ENCODE assay signal across 1 cellular context in the genomic region with DNA sequence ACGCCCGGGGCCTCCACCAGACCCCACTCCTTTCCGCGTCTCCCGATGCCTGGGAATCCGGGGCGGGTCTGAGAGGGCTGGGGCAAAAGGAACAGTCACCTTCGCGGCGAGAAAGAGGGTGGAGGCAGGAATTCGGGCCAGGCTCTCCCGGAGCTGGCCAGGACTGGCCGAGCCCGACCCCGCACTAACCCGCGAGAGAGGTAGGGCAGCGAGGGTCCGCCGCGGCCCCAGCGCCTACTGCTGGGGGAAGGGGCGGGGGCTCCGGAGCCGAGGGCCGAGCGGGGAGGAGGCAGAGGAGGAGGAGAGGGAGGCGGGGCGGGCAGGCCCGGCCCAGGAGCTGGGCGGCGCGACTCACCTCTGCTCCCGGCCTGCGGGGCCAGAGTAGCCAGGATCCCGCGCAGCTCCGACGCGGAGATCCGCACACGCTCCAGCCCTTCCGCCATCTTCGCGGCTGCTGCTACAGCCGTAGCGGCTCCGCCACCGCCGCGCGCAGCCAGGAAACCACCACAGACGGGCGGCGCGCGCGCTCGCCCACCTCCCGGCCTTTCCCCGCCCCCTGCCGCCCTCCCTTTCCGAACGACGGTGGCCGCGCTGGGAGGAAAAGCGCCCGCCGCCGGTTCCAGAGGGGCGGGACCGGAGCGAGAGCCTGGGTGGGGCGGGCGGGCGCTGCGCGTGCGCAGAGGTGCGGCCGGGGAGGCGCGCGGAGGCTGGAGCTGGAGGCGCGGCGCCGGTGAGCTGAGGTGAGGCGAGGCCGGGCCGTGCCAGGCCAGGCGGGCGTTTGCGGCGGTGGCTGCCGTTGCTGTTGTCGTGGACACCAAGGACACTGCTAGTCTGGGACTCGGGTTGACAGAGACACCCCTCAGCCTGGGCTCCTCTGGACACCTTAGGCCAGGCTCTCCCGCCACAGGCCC.
TF ChIP-seq lines count a peak whose summit lies in the region.

A gene (minus strand): TSS at position 508 of the 911 bp plus-strand sequence. CDS start 65 bp downstream, at position 443.
A gene with protein sequence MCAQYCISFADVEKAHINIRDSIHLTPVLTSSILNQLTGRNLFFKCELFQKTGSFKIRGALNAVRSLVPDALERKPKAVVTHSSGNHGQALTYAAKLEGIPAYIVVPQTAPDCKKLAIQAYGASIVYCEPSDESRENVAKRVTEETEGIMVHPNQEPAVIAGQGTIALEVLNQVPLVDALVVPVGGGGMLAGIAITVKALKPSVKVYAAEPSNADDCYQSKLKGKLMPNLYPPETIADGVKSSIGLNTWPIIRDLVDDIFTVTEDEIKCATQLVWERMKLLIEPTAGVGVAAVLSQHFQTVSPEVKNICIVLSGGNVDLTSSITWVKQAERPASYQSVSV (plus strand): TSS at position 673 of the 911 bp plus-strand sequence. CDS start 11,611 bp downstream, outside the sequence.

TF ChIP-seq in HepG2, 621 proteins besides CTCF, POLR2A, EP300 and RAD21 (continued from another document and continues in another):
- TF ChIP-seq, protein P1, sequence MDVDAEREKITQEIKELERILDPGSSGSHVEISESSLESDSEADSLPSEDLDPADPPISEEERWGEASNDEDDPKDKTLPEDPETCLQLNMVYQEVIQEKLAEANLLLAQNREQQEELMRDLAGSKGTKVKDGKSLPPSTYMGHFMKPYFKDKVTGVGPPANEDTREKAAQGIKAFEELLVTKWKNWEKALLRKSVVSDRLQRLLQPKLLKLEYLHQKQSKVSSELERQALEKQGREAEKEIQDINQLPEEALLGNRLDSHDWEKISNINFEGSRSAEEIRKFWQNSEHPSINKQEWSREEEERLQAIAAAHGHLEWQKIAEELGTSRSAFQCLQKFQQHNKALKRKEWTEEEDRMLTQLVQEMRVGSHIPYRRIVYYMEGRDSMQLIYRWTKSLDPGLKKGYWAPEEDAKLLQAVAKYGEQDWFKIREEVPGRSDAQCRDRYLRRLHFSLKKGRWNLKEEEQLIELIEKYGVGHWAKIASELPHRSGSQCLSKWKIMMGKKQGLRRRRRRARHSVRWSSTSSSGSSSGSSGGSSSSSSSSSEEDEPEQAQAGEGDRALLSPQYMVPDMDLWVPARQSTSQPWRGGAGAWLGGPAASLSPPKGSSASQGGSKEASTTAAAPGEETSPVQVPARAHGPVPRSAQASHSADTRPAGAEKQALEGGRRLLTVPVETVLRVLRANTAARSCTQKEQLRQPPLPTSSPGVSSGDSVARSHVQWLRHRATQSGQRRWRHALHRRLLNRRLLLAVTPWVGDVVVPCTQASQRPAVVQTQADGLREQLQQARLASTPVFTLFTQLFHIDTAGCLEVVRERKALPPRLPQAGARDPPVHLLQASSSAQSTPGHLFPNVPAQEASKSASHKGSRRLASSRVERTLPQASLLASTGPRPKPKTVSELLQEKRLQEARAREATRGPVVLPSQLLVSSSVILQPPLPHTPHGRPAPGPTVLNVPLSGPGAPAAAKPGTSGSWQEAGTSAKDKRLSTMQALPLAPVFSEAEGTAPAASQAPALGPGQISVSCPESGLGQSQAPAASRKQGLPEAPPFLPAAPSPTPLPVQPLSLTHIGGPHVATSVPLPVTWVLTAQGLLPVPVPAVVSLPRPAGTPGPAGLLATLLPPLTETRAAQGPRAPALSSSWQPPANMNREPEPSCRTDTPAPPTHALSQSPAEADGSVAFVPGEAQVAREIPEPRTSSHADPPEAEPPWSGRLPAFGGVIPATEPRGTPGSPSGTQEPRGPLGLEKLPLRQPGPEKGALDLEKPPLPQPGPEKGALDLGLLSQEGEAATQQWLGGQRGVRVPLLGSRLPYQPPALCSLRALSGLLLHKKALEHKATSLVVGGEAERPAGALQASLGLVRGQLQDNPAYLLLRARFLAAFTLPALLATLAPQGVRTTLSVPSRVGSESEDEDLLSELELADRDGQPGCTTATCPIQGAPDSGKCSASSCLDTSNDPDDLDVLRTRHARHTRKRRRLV (CRISPR knock-in tag; IDR thresholded peaks at IDR 0.05), result no peak
- TF ChIP-seq RORA (CRISPR knock-in tag; IDR thresholded peaks at IDR 0.05) (no peak), SSRP1 (CRISPR knock-in tag; IDR thresholded peaks at IDR 0.05) (no peak), PAX8 (CRISPR knock-in tag; IDR thresholded peaks at IDR 0.05; ENCODE audit: borderline replicate concordance) (peak; percentile 72; the same call in 1 of the 2 replicates), MIER3 (CRISPR knock-in tag; IDR thresholded peaks at IDR 0.05; ENCODE audit: borderline replicate concordance) (no peak), ZNF746 (CRISPR knock-in tag; IDR thresholded peaks at IDR 0.05) (peak; percentile 51; the same call in 1 of the 2 replicates), XRCC5 (optimal IDR thresholded peaks at IDR 0.05; ENCODE audit: low read length) (no peak), HNRNPH1 (optimal IDR thresholded peaks at IDR 0.05; ENCODE audit: low read depth, low read length) (no peak), CHCHD3 (CRISPR knock-in tag; IDR thresholded peaks at IDR 0.05) (no peak), MZF1 (CRISPR knock-in tag; IDR thresholded peaks at IDR 0.05; ENCODE audit: borderline replicate concordance) (no peak), NR3C1 (CRISPR knock-in tag; IDR thresholded peaks at IDR 0.05) (no peak), SIN3B (IDR thresholded peaks at IDR 0.05; ENCODE audit: low read length) (no peak), ZNF224 (CRISPR knock-in tag; IDR thresholded peaks at IDR 0.05) (no peak), NBN (conservative IDR thresholded peaks at IDR 0.05) (no peak), ZNF543 (CRISPR knock-in tag; IDR thresholded peaks at IDR 0.05) (peak; percentile 56; the same call in 1 of the 2 replicates), ZNF468 (CRISPR knock-in tag; IDR thresholded peaks at IDR 0.05) (0 out of 2 replicates have a peak, but pooled peaks have one; percentile 42), ZNF772 (CRISPR knock-in tag; IDR thresholded peaks at IDR 0.05) (peak; percentile 89; the same call in 1 of the 2 replicates), FOXP1 (IDR thresholded peaks at IDR 0.05) (no peak), FOXP1 (CRISPR knock-in tag; IDR thresholded peaks at IDR 0.05) (no peak), PHF20 (CRISPR knock-in tag; IDR thresholded peaks at IDR 0.05) (peak; percentile 74), SALL1 (CRISPR knock-in tag; IDR thresholded peaks at IDR 0.05) (peak; percentile 49; the same call in 1 of the 2 replicates), FOSL2 (CRISPR knock-in tag; IDR thresholded peaks at IDR 0.05) (peak; percentile 30), ELF3 (CRISPR knock-in tag; IDR thresholded peaks at IDR 0.05) (peak; percentile 36; the same call in 1 of the 2 replicates), ZNF430 (CRISPR knock-in tag; IDR thresholded peaks at IDR 0.05) (0 out of 2 replicates have a peak, but pooled peaks have one; percentile 5), ZNF577 (CRISPR knock-in tag; IDR thresholded peaks at IDR 0.05; ENCODE audit: borderline replicate concordance, low read depth) (no peak), THYN1 (CRISPR knock-in tag; IDR thresholded peaks at IDR 0.05; ENCODE audit: borderline replicate concordance, low read depth) (no peak)
- TF ChIP-seq, protein P2, sequence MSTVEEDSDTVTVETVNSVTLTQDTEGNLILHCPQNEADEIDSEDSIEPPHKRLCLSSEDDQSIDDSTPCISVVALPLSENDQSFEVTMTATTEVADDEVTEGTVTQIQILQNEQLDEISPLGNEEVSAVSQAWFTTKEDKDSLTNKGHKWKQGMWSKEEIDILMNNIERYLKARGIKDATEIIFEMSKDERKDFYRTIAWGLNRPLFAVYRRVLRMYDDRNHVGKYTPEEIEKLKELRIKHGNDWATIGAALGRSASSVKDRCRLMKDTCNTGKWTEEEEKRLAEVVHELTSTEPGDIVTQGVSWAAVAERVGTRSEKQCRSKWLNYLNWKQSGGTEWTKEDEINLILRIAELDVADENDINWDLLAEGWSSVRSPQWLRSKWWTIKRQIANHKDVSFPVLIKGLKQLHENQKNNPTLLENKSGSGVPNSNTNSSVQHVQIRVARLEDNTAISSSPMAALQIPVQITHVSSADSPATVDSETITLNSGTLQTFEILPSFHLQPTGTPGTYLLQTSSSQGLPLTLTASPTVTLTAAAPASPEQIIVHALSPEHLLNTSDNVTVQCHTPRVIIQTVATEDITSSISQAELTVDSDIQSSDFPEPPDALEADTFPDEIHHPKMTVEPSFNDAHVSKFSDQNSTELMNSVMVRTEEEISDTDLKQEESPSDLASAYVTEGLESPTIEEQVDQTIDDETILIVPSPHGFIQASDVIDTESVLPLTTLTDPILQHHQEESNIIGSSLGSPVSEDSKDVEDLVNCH (CRISPR knock-in tag; IDR thresholded peaks at IDR 0.05), result no peak
- TF ChIP-seq, protein P3, sequence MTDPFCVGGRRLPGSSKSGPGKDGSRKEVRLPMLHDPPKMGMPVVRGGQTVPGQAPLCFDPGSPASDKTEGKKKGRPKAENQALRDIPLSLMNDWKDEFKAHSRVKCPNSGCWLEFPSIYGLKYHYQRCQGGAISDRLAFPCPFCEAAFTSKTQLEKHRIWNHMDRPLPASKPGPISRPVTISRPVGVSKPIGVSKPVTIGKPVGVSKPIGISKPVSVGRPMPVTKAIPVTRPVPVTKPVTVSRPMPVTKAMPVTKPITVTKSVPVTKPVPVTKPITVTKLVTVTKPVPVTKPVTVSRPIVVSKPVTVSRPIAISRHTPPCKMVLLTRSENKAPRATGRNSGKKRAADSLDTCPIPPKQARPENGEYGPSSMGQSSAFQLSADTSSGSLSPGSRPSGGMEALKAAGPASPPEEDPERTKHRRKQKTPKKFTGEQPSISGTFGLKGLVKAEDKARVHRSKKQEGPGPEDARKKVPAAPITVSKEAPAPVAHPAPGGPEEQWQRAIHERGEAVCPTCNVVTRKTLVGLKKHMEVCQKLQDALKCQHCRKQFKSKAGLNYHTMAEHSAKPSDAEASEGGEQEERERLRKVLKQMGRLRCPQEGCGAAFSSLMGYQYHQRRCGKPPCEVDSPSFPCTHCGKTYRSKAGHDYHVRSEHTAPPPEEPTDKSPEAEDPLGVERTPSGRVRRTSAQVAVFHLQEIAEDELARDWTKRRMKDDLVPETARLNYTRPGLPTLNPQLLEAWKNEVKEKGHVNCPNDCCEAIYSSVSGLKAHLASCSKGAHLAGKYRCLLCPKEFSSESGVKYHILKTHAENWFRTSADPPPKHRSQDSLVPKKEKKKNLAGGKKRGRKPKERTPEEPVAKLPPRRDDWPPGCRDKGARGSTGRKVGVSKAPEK (CRISPR knock-in tag; IDR thresholded peaks at IDR 0.05; ENCODE audit: borderline replicate concordance), result no peak
- TF ChIP-seq, protein P4, sequence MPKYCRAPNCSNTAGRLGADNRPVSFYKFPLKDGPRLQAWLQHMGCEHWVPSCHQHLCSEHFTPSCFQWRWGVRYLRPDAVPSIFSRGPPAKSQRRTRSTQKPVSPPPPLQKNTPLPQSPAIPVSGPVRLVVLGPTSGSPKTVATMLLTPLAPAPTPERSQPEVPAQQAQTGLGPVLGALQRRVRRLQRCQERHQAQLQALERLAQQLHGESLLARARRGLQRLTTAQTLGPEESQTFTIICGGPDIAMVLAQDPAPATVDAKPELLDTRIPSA (CRISPR knock-in tag; IDR thresholded peaks at IDR 0.05; ENCODE audit: borderline replicate concordance), result peak; percentile 95
- TF ChIP-seq, protein P5, sequence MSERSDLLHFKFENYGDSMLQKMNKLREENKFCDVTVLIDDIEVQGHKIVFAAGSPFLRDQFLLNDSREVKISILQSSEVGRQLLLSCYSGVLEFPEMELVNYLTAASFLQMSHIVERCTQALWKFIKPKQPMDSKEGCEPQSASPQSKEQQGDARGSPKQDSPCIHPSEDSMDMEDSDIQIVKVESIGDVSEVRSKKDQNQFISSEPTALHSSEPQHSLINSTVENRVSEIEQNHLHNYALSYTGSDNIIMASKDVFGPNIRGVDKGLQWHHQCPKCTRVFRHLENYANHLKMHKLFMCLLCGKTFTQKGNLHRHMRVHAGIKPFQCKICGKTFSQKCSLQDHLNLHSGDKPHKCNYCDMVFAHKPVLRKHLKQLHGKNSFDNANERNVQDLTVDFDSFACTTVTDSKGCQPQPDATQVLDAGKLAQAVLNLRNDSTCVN (CRISPR knock-in tag; IDR thresholded peaks at IDR 0.05; ENCODE audit: borderline replicate concordance), result no peak
- TF ChIP-seq, protein P6, sequence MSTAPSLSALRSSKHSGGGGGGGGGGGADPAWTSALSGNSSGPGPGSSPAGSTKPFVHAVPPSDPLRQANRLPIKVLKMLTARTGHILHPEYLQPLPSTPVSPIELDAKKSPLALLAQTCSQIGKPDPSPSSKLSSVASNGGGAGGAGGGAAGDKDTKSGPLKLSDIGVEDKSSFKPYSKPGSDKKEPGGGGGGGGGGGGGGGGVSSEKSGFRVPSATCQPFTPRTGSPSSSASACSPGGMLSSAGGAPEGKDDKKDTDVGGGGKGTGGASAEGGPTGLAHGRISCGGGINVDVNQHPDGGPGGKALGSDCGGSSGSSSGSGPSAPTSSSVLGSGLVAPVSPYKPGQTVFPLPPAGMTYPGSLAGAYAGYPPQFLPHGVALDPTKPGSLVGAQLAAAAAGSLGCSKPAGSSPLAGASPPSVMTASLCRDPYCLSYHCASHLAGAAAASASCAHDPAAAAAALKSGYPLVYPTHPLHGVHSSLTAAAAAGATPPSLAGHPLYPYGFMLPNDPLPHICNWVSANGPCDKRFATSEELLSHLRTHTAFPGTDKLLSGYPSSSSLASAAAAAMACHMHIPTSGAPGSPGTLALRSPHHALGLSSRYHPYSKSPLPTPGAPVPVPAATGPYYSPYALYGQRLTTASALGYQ (CRISPR knock-in tag; IDR thresholded peaks at IDR 0.05), result no peak
- TF ChIP-seq, protein P7, sequence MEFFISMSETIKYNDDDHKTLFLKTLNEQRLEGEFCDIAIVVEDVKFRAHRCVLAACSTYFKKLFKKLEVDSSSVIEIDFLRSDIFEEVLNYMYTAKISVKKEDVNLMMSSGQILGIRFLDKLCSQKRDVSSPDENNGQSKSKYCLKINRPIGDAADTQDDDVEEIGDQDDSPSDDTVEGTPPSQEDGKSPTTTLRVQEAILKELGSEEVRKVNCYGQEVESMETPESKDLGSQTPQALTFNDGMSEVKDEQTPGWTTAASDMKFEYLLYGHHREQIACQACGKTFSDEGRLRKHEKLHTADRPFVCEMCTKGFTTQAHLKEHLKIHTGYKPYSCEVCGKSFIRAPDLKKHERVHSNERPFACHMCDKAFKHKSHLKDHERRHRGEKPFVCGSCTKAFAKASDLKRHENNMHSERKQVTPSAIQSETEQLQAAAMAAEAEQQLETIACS (CRISPR knock-in tag; IDR thresholded peaks at IDR 0.05), result peak; percentile 65
- TF ChIP-seq, protein P8, sequence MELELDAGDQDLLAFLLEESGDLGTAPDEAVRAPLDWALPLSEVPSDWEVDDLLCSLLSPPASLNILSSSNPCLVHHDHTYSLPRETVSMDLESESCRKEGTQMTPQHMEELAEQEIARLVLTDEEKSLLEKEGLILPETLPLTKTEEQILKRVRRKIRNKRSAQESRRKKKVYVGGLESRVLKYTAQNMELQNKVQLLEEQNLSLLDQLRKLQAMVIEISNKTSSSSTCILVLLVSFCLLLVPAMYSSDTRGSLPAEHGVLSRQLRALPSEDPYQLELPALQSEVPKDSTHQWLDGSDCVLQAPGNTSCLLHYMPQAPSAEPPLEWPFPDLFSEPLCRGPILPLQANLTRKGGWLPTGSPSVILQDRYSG (CRISPR knock-in tag; IDR thresholded peaks at IDR 0.05), result no peak; the same call in 1 of the 2 replicates
